Comparison of ENCODE assay signal across 12 cellular contexts in the genomic region with DNA sequence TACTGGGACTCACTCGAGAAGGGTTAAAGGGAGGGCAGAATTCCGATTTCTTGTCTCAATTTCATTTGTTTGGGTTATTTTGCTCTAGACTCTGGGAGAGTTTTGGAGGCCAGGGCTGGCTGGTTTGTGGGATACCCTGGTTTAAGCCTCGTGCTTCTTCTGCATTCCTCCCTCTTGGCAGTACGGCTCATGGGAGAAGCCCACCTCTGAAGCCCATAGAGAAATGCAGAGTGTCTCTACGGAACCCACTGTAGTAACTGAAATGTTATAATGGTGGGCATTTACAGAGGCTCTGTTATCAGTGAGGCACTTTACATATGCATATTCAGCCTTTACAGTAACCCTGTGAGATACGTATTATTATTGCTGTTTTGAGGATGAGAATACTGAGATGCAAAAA.
"Had no signal": no experiment of that assay in that cellular context is flagged by ENCODE, and none has a peak within 500 bp of the region (broad histone marks: within the 10 kb centered on the region; RNA-seq: fewer than 3 reads in every experiment).

No MANE protein-coding gene starts in this region.

- H3K36me3 ChIP-seq: brain microvascular endothelial cell, neutrophil, sigmoid colon, thoracic aorta had no signal

- H3K27ac ChIP-seq: neutrophil, thoracic aorta had no signal

- ATAC-seq: naive thymus-derived CD4-positive, alpha-beta T cell; stimulated activated naive CD8-positive, alpha-beta T cell treated with anti-CD3 and anti-CD28 coated beads, Interleukin-15, amount 100 ng/mL, for 72 hours had no signal

- H3K27me3 ChIP-seq: brain microvascular endothelial cell, sigmoid colon had no signal

- H3K9me3 ChIP-seq: neutrophil, sigmoid colon, thoracic aorta had no signal

- H3K4me3 ChIP-seq: sigmoid colon, thoracic aorta had no signal

- DNase-seq: activated CD4-positive, alpha-beta T cell treated with anti-CD3 and anti-CD28 coated beads, Interleukin-2, amount 50 U/mL, for 4 hours; activated effector memory CD4-positive, alpha-beta T cell treated with Interleukin-2 at 50 U/mL for 16 hours; activated T-cell treated with anti-CD3 and anti-CD28 coated beads, Interleukin-2, amount 50 U/mL, for 24 hours; cerebellar nuclear complex; hippocampal formation; naive thymus-derived CD4-positive, alpha-beta T cell; sigmoid colon; stimulated activated CD4-positive, alpha-beta T cell treated with anti-CD3 and anti-CD28 coated beads, Interleukin-4, amount 100 ng/mL, for 24 hours; stimulated activated naive CD8-positive, alpha-beta T cell treated with anti-CD3 and anti-CD28 coated beads, Interleukin-15, amount 100 ng/mL, for 72 hours had no signal
